In genomic region chr14:57389646-57390036, GRCh38 we compare ENCODE assay signal across 8 cellular contexts. TPM values are rescaled to one million over a fixed set of nuclear protein-coding genes. Genes with fewer than 3 reads are reported as not detected.
DNase-seq lines count a peak whose midpoint lies in the region; ATAC-seq and TF ChIP-seq lines count a peak whose summit lies in the region.

No MANE protein-coding gene starts in this region.

- H3K27me3 ChIP-seq in right atrium auricular region (no peaks in the 10 kb centered on the region), breast epithelium (no peaks in the 10 kb centered on the region), vagina (no peaks in the 10 kb centered on the region)

- peak overlapping the region; percentile 85 to 92 for H3K27ac ChIP-seq in right atrium auricular region
- peak overlapping the region; percentile 93 to 97 for H3K27ac ChIP-seq in breast epithelium
- peak overlapping the region; percentile 44 for H3K27ac ChIP-seq in mesodermal cell (ENCODE audit: low read depth, low read length, severe bottlenecking)
- peak overlapping the region; percentile 86 for H3K27ac ChIP-seq in vagina

- no peak for TF ChIP-seq CTCF in right atrium auricular region (IDR thresholded peaks at IDR 0.05)
- no peak for TF ChIP-seq CTCF in breast epithelium (IDR thresholded peaks at IDR 0.05)
- TF ChIP-seq CTCF in vagina (IDR thresholded peaks at IDR 0.05), result no peak

- no peaks in the 10 kb centered on the region for H3K9me3 ChIP-seq in right atrium auricular region
- H3K9me3 ChIP-seq in breast epithelium, result no peaks in the 10 kb centered on the region
- no peaks in the 10 kb centered on the region for H3K9me3 ChIP-seq in mesodermal cell (ENCODE audit: control insufficient read depth, low read length)
- H3K9me3 ChIP-seq in vagina, result no peaks in the 10 kb centered on the region

- H3K4me3 ChIP-seq in right atrium auricular region (peak overlapping the region; percentile 78 to 88), breast epithelium (peak overlapping the region; percentile 86 to 96 (median 91)), mesodermal cell (ENCODE audit: extremely low read depth, insufficient read depth, low read length, poor library complexity, severe bottlenecking) (peak overlapping the region; percentile 75), vagina (peak overlapping the region; percentile 81 to 93)

- 53 to 54% methylated on average over 4 to 5 of the region's 5 CpGs for WGBS in mesodermal cell (ENCODE audit: insufficient coverage in 2 of 2), 2 experiments

- intact Hi-C loops in left cardiac atrium (cut with DNase I), result loop anchor here in 1 of 2 donors (10.0 kb wide), 1 partner anchor 95 kb away; no protein-coding TSS in a partner anchor
- intact Hi-C loops in breast epithelium (cut with DNase I; ENCODE audit: low total_unique reads), result no loop called here
- intact Hi-C loops in vagina (cut with DNase I), result no loop called here

- ATAC-seq in left cardiac atrium, result no peak

- TF ChIP-seq POLR2A in breast epithelium (IDR thresholded peaks at IDR 0.05) (no peak), vagina (IDR thresholded peaks at IDR 0.05) (no peak)

- H3K36me3 ChIP-seq in right atrium auricular region (no peaks in the 10 kb centered on the region), breast epithelium (no peaks in the 10 kb centered on the region), mesodermal cell (ENCODE audit: control insufficient read depth, insufficient read depth, low read length) (peaks cover 13% of the 10 kb centered on the region), vagina (no peaks in the 10 kb centered on the region)

- H3K4me1 ChIP-seq in right atrium auricular region, result peaks cover 0 to 31% of the 10 kb centered on the region in 2 donors
- no peaks in the 10 kb centered on the region for H3K4me1 ChIP-seq in breast epithelium
- peaks cover 5% of the 10 kb centered on the region for H3K4me1 ChIP-seq in mesodermal cell (ENCODE audit: control insufficient read depth, insufficient read depth, low read length, poor library complexity, severe bottlenecking)
- H3K4me1 ChIP-seq in vagina, result peaks cover 33% of the 10 kb centered on the region

- DNase-seq in right atrium auricular region (ENCODE audit: low spot score) (no peak), left cardiac atrium (no peak), NCI-H146 (lab: John Stamatoyannopoulos, UW) (peak; percentile 24), breast epithelium (ENCODE audit: low spot score in 2 of 2) (no peak), vagina (ENCODE audit: extremely low spot score in 2 of 2) (no peak), ureter (ENCODE audit: low spot score) (no peak), COR-L47 (lab: John Stamatoyannopoulos, UW) (no peak)

RNA-seq across cellular contexts. Expression of gene NAA30, which starts 0.7 kb away (rescaled TPM):
- total RNA-seq in right atrium auricular region, result 10 to 100 TPM; 15.2 to 26.1 TPM
- total RNA-seq in left cardiac atrium, result 10 to 100 TPM; 17.1 to 22.6 TPM
- total RNA-seq in breast epithelium, result 10 to 100 TPM; 15.1 to 24.1 (median 17.3) TPM
- 15.0 TPM for polyA plus RNA-seq in mesodermal cell (2013, experiment 1 of 2)
- polyA plus RNA-seq in mesodermal cell (2013, experiment 2 of 2), result 17.0 TPM
- total RNA-seq in vagina, result 14.0 TPM
- 18.7 TPM for total RNA-seq in ureter

Comparison
In these comparisons a context has a peak if more than half of its experiments do, and no peak if none do; other contexts are left out.
1. H3K27ac ChIP-seq: peak in every context shown above with its lines; median percentile 95 in breast epithelium; 88 in right atrium auricular region; 86 in vagina; 44 in mesodermal cell.